ENCODE assay signal across 1 cellular context in genomic region chr6:36985963-36986703, GRCh38.
A peak's percentile ranks its signal among the peaks of the same experiment; 100 is the strongest.
TF ChIP-seq lines count a peak whose summit lies in the region.

MTCH1 (minus strand) TSS chr6:36986196; CDS start chr6:36986173, 23 bp downstream.

TF ChIP-seq in HEK293, 187 proteins besides CTCF, POLR2A, EP300 and RAD21 (continued from another document and continues in another):
- TF ChIP-seq, protein P1, sequence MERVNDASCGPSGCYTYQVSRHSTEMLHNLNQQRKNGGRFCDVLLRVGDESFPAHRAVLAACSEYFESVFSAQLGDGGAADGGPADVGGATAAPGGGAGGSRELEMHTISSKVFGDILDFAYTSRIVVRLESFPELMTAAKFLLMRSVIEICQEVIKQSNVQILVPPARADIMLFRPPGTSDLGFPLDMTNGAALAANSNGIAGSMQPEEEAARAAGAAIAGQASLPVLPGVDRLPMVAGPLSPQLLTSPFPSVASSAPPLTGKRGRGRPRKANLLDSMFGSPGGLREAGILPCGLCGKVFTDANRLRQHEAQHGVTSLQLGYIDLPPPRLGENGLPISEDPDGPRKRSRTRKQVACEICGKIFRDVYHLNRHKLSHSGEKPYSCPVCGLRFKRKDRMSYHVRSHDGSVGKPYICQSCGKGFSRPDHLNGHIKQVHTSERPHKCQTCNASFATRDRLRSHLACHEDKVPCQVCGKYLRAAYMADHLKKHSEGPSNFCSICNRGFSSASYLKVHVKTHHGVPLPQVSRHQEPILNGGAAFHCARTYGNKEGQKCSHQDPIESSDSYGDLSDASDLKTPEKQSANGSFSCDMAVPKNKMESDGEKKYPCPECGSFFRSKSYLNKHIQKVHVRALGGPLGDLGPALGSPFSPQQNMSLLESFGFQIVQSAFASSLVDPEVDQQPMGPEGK (tag by site-specific recombination; IDR thresholded peaks at IDR 0.05): 0 out of 2 replicates have a peak, but pooled peaks have one; percentile 14
- TF ChIP-seq ZSCAN4 (tag by site-specific recombination; IDR thresholded peaks at IDR 0.05) (no peak), ZNF214 (tag by site-specific recombination; IDR thresholded peaks at IDR 0.05; ENCODE audit: borderline replicate concordance) (no peak), ZNF366 (tag by site-specific recombination; conservative IDR thresholded peaks at IDR 0.05) (no peak), ZNF660 (tag by site-specific recombination; IDR thresholded peaks at IDR 0.05) (peak; percentile 83; the same call in 1 of the 2 replicates), ZNF398 (tag by site-specific recombination; IDR thresholded peaks at IDR 0.05) (no peak; the same call in 1 of the 2 replicates), ZFHX2 (tag by site-specific recombination; conservative IDR thresholded peaks at IDR 0.05) (peak; percentile 65), ZNF701 (tag by site-specific recombination; IDR thresholded peaks at IDR 0.05) (no peak), SP2 (tag by site-specific recombination; IDR thresholded peaks at IDR 0.05) (peak; percentile 43), ZNF121 (tag by site-specific recombination; IDR thresholded peaks at IDR 0.05) (no peak), ZNF677 (tag by site-specific recombination; IDR thresholded peaks at IDR 0.05) (peak; percentile 32; the same call in 1 of the 2 replicates), ZNF146 (tag by site-specific recombination; IDR thresholded peaks at IDR 0.05) (no peak), PRDM10 (tag by site-specific recombination; IDR thresholded peaks at IDR 0.05) (peak; percentile 97), ZBTB21 (tag by site-specific recombination; IDR thresholded peaks at IDR 0.05) (no peak), ZIC2 (tag by site-specific recombination; IDR thresholded peaks at IDR 0.05) (peak; percentile 27; the same call in 1 of the 2 replicates), YY2 (tag by site-specific recombination; IDR thresholded peaks at IDR 0.05) (0 out of 2 replicates have a peak, but pooled peaks have one; percentile 45), SCRT2 (tag by site-specific recombination; IDR thresholded peaks at IDR 0.05) (no peak), ZBTB8A (tag by site-specific recombination; IDR thresholded peaks at IDR 0.05) (no peak), ZBTB17 (tag by site-specific recombination; IDR thresholded peaks at IDR 0.05) (peak; percentile 89; the same call in 1 of the 2 replicates), PRDM2 (tag by site-specific recombination; IDR thresholded peaks at IDR 0.05; ENCODE audit: borderline replicate concordance) (no peak), ZNF10 (tag by site-specific recombination; IDR thresholded peaks at IDR 0.05) (no peak), KLF10 (tag by site-specific recombination; IDR thresholded peaks at IDR 0.05) (peak; percentile 98), ZNF549 (tag by site-specific recombination; IDR thresholded peaks at IDR 0.05) (no peak), ZBTB20 (tag by site-specific recombination; IDR thresholded peaks at IDR 0.05) (peak; percentile 69; the same call in 1 of the 2 replicates), ZNF639 (tag by site-specific recombination; IDR thresholded peaks at IDR 0.05) (no peak), ZNF416 (tag by site-specific recombination; IDR thresholded peaks at IDR 0.05) (no peak), ZNF555 (tag by site-specific recombination; conservative IDR thresholded peaks at IDR 0.05) (no peak), ELK4 (IDR thresholded peaks at IDR 0.05; ENCODE audit: borderline replicate concordance, low read depth, low read length) (no peak; the same call in 1 of the 2 replicates), ZNF658 (tag by site-specific recombination; IDR thresholded peaks at IDR 0.05) (no peak), ZNF768 (tag by site-specific recombination; IDR thresholded peaks at IDR 0.05) (no peak), ZNF48 (tag by site-specific recombination; IDR thresholded peaks at IDR 0.05) (no peak), ZBTB6 (tag by site-specific recombination; IDR thresholded peaks at IDR 0.05) (peak; percentile 92), ZNF174 (tag by site-specific recombination; IDR thresholded peaks at IDR 0.05) (no peak), ZNF791 (tag by site-specific recombination; IDR thresholded peaks at IDR 0.05) (no peak), GLIS1 (tag by site-specific recombination; IDR thresholded peaks at IDR 0.05) (peak; percentile 67; the same call in 1 of the 2 replicates)
- TF ChIP-seq, protein P2, sequence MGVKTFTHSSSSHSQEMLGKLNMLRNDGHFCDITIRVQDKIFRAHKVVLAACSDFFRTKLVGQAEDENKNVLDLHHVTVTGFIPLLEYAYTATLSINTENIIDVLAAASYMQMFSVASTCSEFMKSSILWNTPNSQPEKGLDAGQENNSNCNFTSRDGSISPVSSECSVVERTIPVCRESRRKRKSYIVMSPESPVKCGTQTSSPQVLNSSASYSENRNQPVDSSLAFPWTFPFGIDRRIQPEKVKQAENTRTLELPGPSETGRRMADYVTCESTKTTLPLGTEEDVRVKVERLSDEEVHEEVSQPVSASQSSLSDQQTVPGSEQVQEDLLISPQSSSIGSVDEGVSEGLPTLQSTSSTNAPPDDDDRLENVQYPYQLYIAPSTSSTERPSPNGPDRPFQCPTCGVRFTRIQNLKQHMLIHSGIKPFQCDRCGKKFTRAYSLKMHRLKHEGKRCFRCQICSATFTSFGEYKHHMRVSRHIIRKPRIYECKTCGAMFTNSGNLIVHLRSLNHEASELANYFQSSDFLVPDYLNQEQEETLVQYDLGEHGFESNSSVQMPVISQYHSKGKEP (tag by site-specific recombination; IDR thresholded peaks at IDR 0.05): no peak
- TF ChIP-seq, protein P3, sequence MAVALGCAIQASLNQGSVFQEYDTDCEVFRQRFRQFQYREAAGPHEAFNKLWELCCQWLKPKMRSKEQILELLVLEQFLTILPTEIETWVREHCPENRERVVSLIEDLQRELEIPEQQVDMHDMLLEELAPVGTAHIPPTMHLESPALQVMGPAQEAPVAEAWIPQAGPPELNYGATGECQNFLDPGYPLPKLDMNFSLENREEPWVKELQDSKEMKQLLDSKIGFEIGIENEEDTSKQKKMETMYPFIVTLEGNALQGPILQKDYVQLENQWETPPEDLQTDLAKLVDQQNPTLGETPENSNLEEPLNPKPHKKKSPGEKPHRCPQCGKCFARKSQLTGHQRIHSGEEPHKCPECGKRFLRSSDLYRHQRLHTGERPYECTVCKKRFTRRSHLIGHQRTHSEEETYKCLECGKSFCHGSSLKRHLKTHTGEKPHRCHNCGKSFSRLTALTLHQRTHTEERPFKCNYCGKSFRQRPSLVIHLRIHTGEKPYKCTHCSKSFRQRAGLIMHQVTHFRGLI (tag by site-specific recombination; IDR thresholded peaks at IDR 0.05): no peak
